In genomic region chr17:50267074-50267841, GRCh38 we compare ENCODE assay signal across 13 cellular contexts. TPM values are rescaled to one million over a fixed set of nuclear protein-coding genes. Genes with fewer than 3 reads are reported as not detected.
DNase-seq lines count a peak whose midpoint lies in the region; ATAC-seq and TF ChIP-seq lines count a peak whose summit lies in the region.
"Had no signal": no experiment of that assay in that cellular context is flagged by ENCODE, and none has a peak within 500 bp of the region (broad histone marks: within the 10 kb centered on the region; RNA-seq: fewer than 3 reads in every experiment).

No MANE protein-coding gene starts in this region.

- intact Hi-C loops in left cardiac atrium (cut with DNase I) = no loop called here
- intact Hi-C loops in left ventricle myocardium inferior (cut with micrococcal nuclease) = no loop called here
- intact Hi-C loops in aorta (cut with DNase I) = loop anchor here in 1 of 2 donors (1.0 kb wide), 1 partner anchor 67 kb away; no protein-coding TSS in a partner anchor

- peak; percentile 20 for DNase-seq in left cardiac atrium
- DNase-seq in left ventricle myocardium inferior = no peak
- DNase-seq in chondrocyte (ENCODE audit: low spot score) = peak; percentile 77
- peak; percentile 17 for DNase-seq in myocyte (ENCODE audit: low read depth)
- DNase-seq in aorta = peak; percentile 53 to 60
- no peak for DNase-seq in LoVo (ENCODE audit: low spot score)
- no peak for DNase-seq in activated T-cell treated with anti-CD3 and anti-CD28 coated beads, Interleukin-2, amount 50 U/mL, for 48 hours
- no peak for DNase-seq in omental fat pad (ENCODE audit: low spot score)
- DNase-seq: activated CD4-positive, alpha-beta T cell treated with anti-CD3 and anti-CD28 coated beads, Interleukin-2, amount 50 U/mL, for 4 hours; AML-193; NCI-H446 treated with DMSO at 0.1 percent for 48 hours had no signal

- ATAC-seq in left cardiac atrium = no peak
- ATAC-seq in aorta (ENCODE audit: low FRiP score) = no peak
- no peak for ATAC-seq in omental fat pad (ENCODE audit: low FRiP score)

- H3K9me3 ChIP-seq in left ventricle myocardium inferior (replicated peaks) = no peaks in the 10 kb centered on the region
- H3K9me3 ChIP-seq in aorta (ENCODE audit: control insufficient read depth, low read length) = no peaks in the 10 kb centered on the region
- H3K9me3 ChIP-seq: prostate gland had no signal

- 36 to 39% methylated on average over 9 to 10 of the region's 10 CpGs for WGBS in aorta, 2 donors

- H3K4me3 ChIP-seq in left ventricle myocardium inferior (no peak overlapping the region), aorta (ENCODE audit: low read length in 2 of 2) (no peak overlapping the region)
- H3K4me3 ChIP-seq: prostate gland had no signal

- TF ChIP-seq CTCF in left ventricle myocardium inferior (IDR thresholded peaks at IDR 0.05; ENCODE audit: borderline replicate concordance) (no peak), chondrocyte (IDR thresholded peaks at IDR 0.05) (peak; percentile 0), omental fat pad (IDR thresholded peaks at IDR 0.05) (no peak)

- H3K4me1 Mint-ChIP-seq in chondrocyte (ENCODE audit: low read depth) = peaks cover 99% of the 10 kb centered on the region

- no peaks in the 10 kb centered on the region for H3K9me3 Mint-ChIP-seq in chondrocyte (ENCODE audit: low read depth)

- H3K4me3 Mint-ChIP-seq in chondrocyte (ENCODE audit: unreplicated experiment) = peak overlapping the region; percentile 55

- H3K27me3 ChIP-seq in left ventricle myocardium inferior (ENCODE audit: low read depth) (peaks cover 38% of the 10 kb centered on the region), aorta (ENCODE audit: control insufficient read depth in 1 of 2, insufficient read depth in 2 of 2, low read length in 1 of 2) (no peaks in the 10 kb centered on the region)

- no peaks in the 10 kb centered on the region for H3K27me3 Mint-ChIP-seq in chondrocyte (ENCODE audit: low read depth)

- H3K36me3 Mint-ChIP-seq in chondrocyte (ENCODE audit: low read depth) = no peaks in the 10 kb centered on the region

- H3K27ac Mint-ChIP-seq in chondrocyte (ENCODE audit: unreplicated experiment) = peak overlapping the region; percentile 95

- H3K27ac ChIP-seq in left ventricle myocardium inferior (replicated peaks) (no peak overlapping the region), aorta (ENCODE audit: low read depth in 1 of 2, low read length in 2 of 2) (no peak overlapping the region)
- H3K27ac ChIP-seq: KMS-11, prostate gland had no signal

- peaks cover 21% of the 10 kb centered on the region for H3K4me1 ChIP-seq in left ventricle myocardium inferior
- peaks cover 0 to 3% of the 10 kb centered on the region in 2 donors for H3K4me1 ChIP-seq in aorta (ENCODE audit: control insufficient read depth in 1 of 2, insufficient read depth in 2 of 2, low read length in 2 of 2)

- H3K36me3 ChIP-seq in left ventricle myocardium inferior (no peaks in the 10 kb centered on the region), aorta (ENCODE audit: control insufficient read depth in 1 of 2, insufficient read depth in 2 of 2, low read length in 1 of 2) (no peaks in the 10 kb centered on the region)
- H3K36me3 ChIP-seq: prostate gland had no signal

RNA-seq across cellular contexts. Expression of gene TMEM92, which starts 7.0 kb away (rescaled TPM):
- under 1 TPM; 0.10 to 0.65 TPM for total RNA-seq in left cardiac atrium
- not detected for total RNA-seq in left ventricle myocardium inferior
- 1.6 to 1.7 TPM (median 1.7 TPM) in 3 replicates for total RNA-seq in chondrocyte
- not detected in 2 replicates for total RNA-seq in myocyte
- polyA plus RNA-seq in myocyte (2012) = 0.58 TPM
- total RNA-seq in aorta = 1 to 10 TPM in 1 of 2 donors, under 1 TPM in 1; 0.94 to 1.4 TPM
- 10 to 100 TPM in 1 of 2 donors, not detected in 1; 12.4 TPM for polyA plus RNA-seq in aorta
- total RNA-seq in omental fat pad = under 1 TPM in 1 of 4 donors, not detected in 3; 0.93 TPM

Comparison
In these comparisons a context has a peak if more than half of its experiments do, and no peak if none do; other contexts are left out.
1. DNase-seq: peak in left cardiac atrium (single experiment), chondrocyte (single experiment), myocyte (single experiment) and aorta (2 of 2); none in left ventricle myocardium inferior (single experiment), LoVo (single experiment), activated T-cell treated with anti-CD3 and anti-CD28 coated beads, Interleukin-2, amount 50 U/mL, for 48 hours (0 of 2) and omental fat pad (single experiment).